Comparison of ENCODE assay signal across 19 cellular contexts in genomic region chr19:8206147-8207087, GRCh38.
DNase-seq lines count a peak whose midpoint lies in the region; ATAC-seq and TF ChIP-seq lines count a peak whose summit lies in the region.
"Had no signal": no experiment of that assay in that cellular context is flagged by ENCODE, and none has a peak within 500 bp of the region (broad histone marks: within the 10 kb centered on the region; RNA-seq: fewer than 3 reads in every experiment).

No MANE protein-coding gene starts in this region.

- DNase-seq in LNCaP clone FGC (ENCODE audit: low read depth): peak; percentile 91
- peak; percentile 43 to 56 for DNase-seq in NCI-H526 (lab: John Stamatoyannopoulos, UW)
- peak; percentile 16 for DNase-seq in iPS-NIHi11 (ENCODE audit: low spot score)
- DNase-seq in T1000 (lab: John Stamatoyannopoulos, UW): no peak
- no peak for DNase-seq in effector memory CD4-positive, alpha-beta T cell
- DNase-seq in hypothalamus (lab: John Stamatoyannopoulos, UW): no peak
- DNase-seq: activated CD4-positive, alpha-beta T cell treated with anti-CD3 and anti-CD28 coated beads, Interleukin-2, amount 50 U/mL, for 1 hour; activated T-cell treated with anti-CD3 and anti-CD28 coated beads, Interleukin-2, amount 50 U/mL, for 72 hours; amygdala; cortex of kidney; IMR-90; mammary epithelial cell; NCI-H1930; occipital lobe; T-helper 1 cell; tibial artery had no signal

- no peaks in the 10 kb centered on the region for H3K27me3 ChIP-seq in effector memory CD4-positive, alpha-beta T cell (replicated peaks; ENCODE audit: control insufficient read depth, insufficient read depth, low read length, poor library complexity, severe bottlenecking)

- no peaks in the 10 kb centered on the region for H3K36me3 ChIP-seq in effector memory CD4-positive, alpha-beta T cell (ENCODE audit: control insufficient read depth, insufficient read depth, low read length)
- H3K36me3 ChIP-seq: tibial artery had no signal

- H3K4me3 ChIP-seq in LNCaP clone FGC (ENCODE audit: low read depth, low read length): no peak overlapping the region
- H3K4me3 ChIP-seq in effector memory CD4-positive, alpha-beta T cell (ENCODE audit: insufficient read depth, low read depth, low read length, poor library complexity, severe bottlenecking): no peak overlapping the region
- H3K4me3 ChIP-seq: tibial artery had no signal

- no peak for ATAC-seq in HG02840 (IDR thresholded peaks at IDR 0.05; ENCODE audit: low FRiP score, unreplicated experiment)
- ATAC-seq: activated T-cell treated with anti-CD3 and anti-CD28 coated beads, Interleukin-2, amount 50 U/mL, for 72 hours; Panc1 had no signal

- peak overlapping the region; percentile 75 for H3K27ac ChIP-seq in C4-2B
- H3K27ac ChIP-seq in effector memory CD4-positive, alpha-beta T cell (ENCODE audit: insufficient read depth, low read length, poor library complexity, severe bottlenecking): no peak overlapping the region
- H3K27ac ChIP-seq: tibial artery had no signal

- no peaks in the 10 kb centered on the region for H3K9me3 ChIP-seq in effector memory CD4-positive, alpha-beta T cell (ENCODE audit: control insufficient read depth, low read length)
- H3K9me3 ChIP-seq: tibial artery had no signal

- TF ChIP-seq CTCF in C4-2B (conservative IDR thresholded peaks at IDR 0.05) (no peak), LNCaP clone FGC (IDR thresholded peaks at IDR 0.05; ENCODE audit: control insufficient read depth, extremely low read depth, insufficient read depth) (no peak)

- H3K4me1 ChIP-seq in effector memory CD4-positive, alpha-beta T cell (ENCODE audit: control insufficient read depth, insufficient read depth, low read length, poor library complexity, severe bottlenecking): peaks cover 20% of the 10 kb centered on the region

Comparison
In these comparisons a context has a peak if more than half of its experiments do, and no peak if none do; other contexts are left out.
1. DNase-seq: peak in LNCaP clone FGC (single experiment), NCI-H526 (2 of 2) and iPS-NIHi11 (single experiment); none in T1000 (single experiment), effector memory CD4-positive, alpha-beta T cell (0 of 3) and hypothalamus (0 of 51).